Comparison of ENCODE assay signal across 15 cellular contexts in the genomic region with DNA sequence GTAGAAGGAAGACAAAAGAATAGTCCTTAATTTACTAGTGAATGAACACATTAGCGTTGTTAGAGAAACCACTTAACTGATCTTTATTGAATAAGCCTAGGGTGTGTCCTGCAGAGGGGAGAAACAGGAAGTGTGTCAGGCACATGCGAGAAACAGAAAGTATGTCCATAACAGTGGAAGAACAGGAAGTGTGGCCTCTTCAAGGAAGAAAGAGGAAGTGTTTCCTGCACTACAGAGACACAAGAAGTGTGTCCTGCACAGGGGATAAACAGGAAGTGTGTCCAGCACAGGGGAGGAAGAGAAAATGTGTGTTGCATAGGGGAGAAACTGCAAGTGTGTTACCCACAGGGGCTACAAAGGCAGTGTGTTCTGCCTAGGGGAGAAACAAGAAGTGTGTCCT.
DNase-seq lines count a peak whose midpoint lies in the region; ATAC-seq, FAIRE-seq and TF ChIP-seq lines count a peak whose summit lies in the region.
"Had no signal": no experiment of that assay in that cellular context is flagged by ENCODE, and none has a peak within 500 bp of the region (broad histone marks: within the 10 kb centered on the region; RNA-seq: fewer than 3 reads in every experiment).

No MANE protein-coding gene starts in this region.

- peak in 1 of 2 donors; percentile 28 for ATAC-seq in CD4-positive, CD25-positive, alpha-beta regulatory T cell (ENCODE audit: low read depth in 2 of 2)
- ATAC-seq in GM12878 (no peak), HG03521 (IDR thresholded peaks at IDR 0.05; ENCODE audit: unreplicated experiment) (no peak)
- ATAC-seq: body of pancreas had no signal

- no peak overlapping the region for H3K9ac ChIP-seq in GM12878 (ENCODE audit: control insufficient read depth, insufficient read depth, low read length)

- H3K4me1 Mint-ChIP-seq in CD4-positive, CD25-positive, alpha-beta regulatory T cell = peaks cover 0 to 13% (median 4%) of the 10 kb centered on the region in 4 donors

- TF ChIP-seq POLR2A in GM12878 (IDR thresholded peaks at IDR 0.05; ENCODE audit: low read depth, low read length) = no peak

- no peaks in the 10 kb centered on the region for H4K20me1 ChIP-seq in GM12878 (ENCODE audit: control insufficient read depth, insufficient read depth)

- H3K27ac Mint-ChIP-seq in CD4-positive, CD25-positive, alpha-beta regulatory T cell = peak overlapping the region; percentile 78 to 91 (median 89)

- H3K4me3 ChIP-seq in CD4-positive, CD25-positive, alpha-beta regulatory T cell (ENCODE audit: low read depth, low read length) = no peak overlapping the region
- no peak overlapping the region for H3K4me3 ChIP-seq in GM12878
- H3K4me3 ChIP-seq: body of pancreas, left ventricle myocardium inferior had no signal

- no peak for TF ChIP-seq EP300 in GM12878 (IDR thresholded peaks at IDR 0.05; ENCODE audit: borderline replicate concordance in 1 of 2, control insufficient read depth in 1 of 2, low read depth in 2 of 2, low read length in 2 of 2)

- no peaks in the 10 kb centered on the region for H3K4me1 ChIP-seq in CD4-positive, CD25-positive, alpha-beta regulatory T cell (ENCODE audit: control insufficient read depth, insufficient read depth, low read length, poor library complexity, severe bottlenecking)
- no peaks in the 10 kb centered on the region for H3K4me1 ChIP-seq in GM12878 (ENCODE audit: control insufficient read depth, insufficient read depth, low read length)
- H3K4me1 ChIP-seq: BE2C, body of pancreas, left ventricle myocardium inferior had no signal

- BruUV-seq in GM12878 (replicated peaks; lab: Mats Ljungman, UMichigan) = no TSS peak

- intact Hi-C loops in GM12878 (cut with micrococcal nuclease; ENCODE audit: unreplicated experiment) = no loop called here

- TF ChIP-seq CTCF in GM12878 (IDR thresholded peaks at IDR 0.05 in 2 of 3, conservative IDR thresholded peaks at IDR 0.05 in 1 of 3; ENCODE audit: control insufficient read depth in 2 of 3, extremely low read depth in 1 of 3, insufficient read depth in 1 of 3, low read depth in 3 of 3, low read length in 3 of 3) = no peak

- POLR2A ChIA-PET in GM12878 (lab: Charles Lee) = no interaction called here

- H3K4me2 ChIP-seq in GM12878 (ENCODE audit: control insufficient read depth, insufficient read depth) = no peak overlapping the region

- H3K27me3 Mint-ChIP-seq in CD4-positive, CD25-positive, alpha-beta regulatory T cell = no peaks in the 10 kb centered on the region

- no peaks in the 10 kb centered on the region for H3K36me3 ChIP-seq in CD4-positive, CD25-positive, alpha-beta regulatory T cell (ENCODE audit: control insufficient read depth, insufficient read depth, low read length)
- no peaks in the 10 kb centered on the region for H3K36me3 ChIP-seq in GM12878 (ENCODE audit: control insufficient read depth in 2 of 2, insufficient read depth in 2 of 2, low read length in 1 of 2)
- H3K36me3 ChIP-seq: BE2C, left ventricle myocardium inferior had no signal

- FAIRE-seq in GM12878 (lab: Jason Lieb, UNC) = no peak
- FAIRE-seq: G401.6, HTR-8/SVneo had no signal

- H2AFZ ChIP-seq in GM12878 (ENCODE audit: control insufficient read depth, low read depth, low read length) = no peak overlapping the region

- DNase-seq in CD4-positive, CD25-positive, alpha-beta regulatory T cell = peak in 1 of 3 donors; percentile 47
- DNase-seq in GDM1 (lab: John Stamatoyannopoulos, UW) (peak; percentile 50), NOMO-1 treated with DMSO at 0.1 percent for 48 hours (lab: John Stamatoyannopoulos, UW; ENCODE audit: unreplicated experiment) (peak; percentile 74), GM12878 (ENCODE audit: low read depth, low spot score) (no peak), RPMI8226 (no peak), globus pallidus (ENCODE audit: low spot score) (no peak)
- no peak for DNase-seq in effector CD8-positive, alpha-beta T cell (lab: John Stamatoyannopoulos, UW)
- DNase-seq: activated CD4-positive, alpha-beta T cell treated with anti-CD3 and anti-CD28 coated beads, Interleukin-2, amount 50 U/mL, for 4 hours; BE2C; body of pancreas; left ventricle myocardium inferior; NCI-H1105 treated with DMSO at 0.1 percent for 48 hours had no signal

- no peaks in the 10 kb centered on the region for H3K36me3 Mint-ChIP-seq in CD4-positive, CD25-positive, alpha-beta regulatory T cell

- TF ChIP-seq RAD21 in GM12878 (IDR thresholded peaks at IDR 0.05; ENCODE audit: insufficient read depth, low read depth, low read length) = no peak

- no peaks in the 10 kb centered on the region for H3K79me2 ChIP-seq in GM12878 (ENCODE audit: control insufficient read depth, insufficient read depth, low read length)

- no peaks in the 10 kb centered on the region for H3K27me3 ChIP-seq in CD4-positive, CD25-positive, alpha-beta regulatory T cell (ENCODE audit: control insufficient read depth, insufficient read depth, low read length)
- no peaks in the 10 kb centered on the region for H3K27me3 ChIP-seq in GM12878 (replicated peaks in 1 of 2; ENCODE audit: control insufficient read depth in 2 of 2, insufficient read depth in 2 of 2, low read length in 1 of 2)
- H3K27me3 ChIP-seq: BE2C, body of pancreas had no signal

- H3K9me3 Mint-ChIP-seq in CD4-positive, CD25-positive, alpha-beta regulatory T cell = peaks cover 0 to 42% (median 9%) of the 10 kb centered on the region in 7 donors

- peak overlapping the region in 2 of 4 donors; percentile 10 to 38 for H3K4me3 Mint-ChIP-seq in CD4-positive, CD25-positive, alpha-beta regulatory T cell

- in situ Hi-C loops in GM12878 (cut with MboI) = no loop called here

- CTCF ChIA-PET in GM12878 (lab: Yijun Ruan, JAX) = no interaction called here

- WGBS in GM12878 (ENCODE audit: insufficient coverage, insufficient replicate concordance, low lambda C conversion rate, missing lambda C conversion rate) = 0% methylated on average over 2 of the region's 2 CpGs

- no peaks in the 10 kb centered on the region for H3K9me3 ChIP-seq in CD4-positive, CD25-positive, alpha-beta regulatory T cell (ENCODE audit: control insufficient read depth in 2 of 2, low read length in 2 of 2)
- H3K9me3 ChIP-seq in GM12878 (replicated peaks; ENCODE audit: control insufficient read depth, insufficient read depth, low read length) = no peaks in the 10 kb centered on the region; the same call in 2 of the 3 replicates
- H3K9me3 ChIP-seq: BE2C, body of pancreas, left ventricle myocardium inferior had no signal

- SMC1A ChIA-PET in GM12878 (lab: Charles Lee; ENCODE audit: uncharacterized antibody, unreplicated experiment) = no interaction called here

- RAD21 ChIA-PET in GM12878 (lab: Charles Lee; ENCODE audit: unreplicated experiment) = no interaction called here

- no peak overlapping the region for H3K27ac ChIP-seq in CD4-positive, CD25-positive, alpha-beta regulatory T cell (ENCODE audit: insufficient read depth, low read length, poor library complexity, severe bottlenecking)
- no peak overlapping the region for H3K27ac ChIP-seq in GM12878 (ENCODE audit: control insufficient read depth, insufficient read depth)
- H3K27ac ChIP-seq: body of pancreas, left ventricle myocardium inferior had no signal

TF ChIP-seq in GM12878, 131 proteins besides CTCF, POLR2A, EP300 and RAD21:
- TF ChIP-seq CBX5 (IDR thresholded peaks at IDR 0.05; ENCODE audit: low read depth) (no peak), KAT2A (conservative IDR thresholded peaks at IDR 0.05; ENCODE audit: control insufficient read depth, low read depth, low read length) (no peak), SMARCA5 (IDR thresholded peaks at IDR 0.05) (no peak), ETV6 (conservative IDR thresholded peaks at IDR 0.05 in 1 of 2, IDR thresholded peaks at IDR 0.05 in 1 of 2; ENCODE audit: borderline replicate concordance in 1 of 2, low read depth in 1 of 2) (peak in 1 of 2 experiments; percentile 42; a peak in 1 of 4 replicates), SPI1 (IDR thresholded peaks at IDR 0.05; ENCODE audit: borderline replicate concordance, insufficient read depth, low read depth, low read length) (peak; percentile 47; the same call in 1 of the 2 replicates)
- TF ChIP-seq, protein P1, sequence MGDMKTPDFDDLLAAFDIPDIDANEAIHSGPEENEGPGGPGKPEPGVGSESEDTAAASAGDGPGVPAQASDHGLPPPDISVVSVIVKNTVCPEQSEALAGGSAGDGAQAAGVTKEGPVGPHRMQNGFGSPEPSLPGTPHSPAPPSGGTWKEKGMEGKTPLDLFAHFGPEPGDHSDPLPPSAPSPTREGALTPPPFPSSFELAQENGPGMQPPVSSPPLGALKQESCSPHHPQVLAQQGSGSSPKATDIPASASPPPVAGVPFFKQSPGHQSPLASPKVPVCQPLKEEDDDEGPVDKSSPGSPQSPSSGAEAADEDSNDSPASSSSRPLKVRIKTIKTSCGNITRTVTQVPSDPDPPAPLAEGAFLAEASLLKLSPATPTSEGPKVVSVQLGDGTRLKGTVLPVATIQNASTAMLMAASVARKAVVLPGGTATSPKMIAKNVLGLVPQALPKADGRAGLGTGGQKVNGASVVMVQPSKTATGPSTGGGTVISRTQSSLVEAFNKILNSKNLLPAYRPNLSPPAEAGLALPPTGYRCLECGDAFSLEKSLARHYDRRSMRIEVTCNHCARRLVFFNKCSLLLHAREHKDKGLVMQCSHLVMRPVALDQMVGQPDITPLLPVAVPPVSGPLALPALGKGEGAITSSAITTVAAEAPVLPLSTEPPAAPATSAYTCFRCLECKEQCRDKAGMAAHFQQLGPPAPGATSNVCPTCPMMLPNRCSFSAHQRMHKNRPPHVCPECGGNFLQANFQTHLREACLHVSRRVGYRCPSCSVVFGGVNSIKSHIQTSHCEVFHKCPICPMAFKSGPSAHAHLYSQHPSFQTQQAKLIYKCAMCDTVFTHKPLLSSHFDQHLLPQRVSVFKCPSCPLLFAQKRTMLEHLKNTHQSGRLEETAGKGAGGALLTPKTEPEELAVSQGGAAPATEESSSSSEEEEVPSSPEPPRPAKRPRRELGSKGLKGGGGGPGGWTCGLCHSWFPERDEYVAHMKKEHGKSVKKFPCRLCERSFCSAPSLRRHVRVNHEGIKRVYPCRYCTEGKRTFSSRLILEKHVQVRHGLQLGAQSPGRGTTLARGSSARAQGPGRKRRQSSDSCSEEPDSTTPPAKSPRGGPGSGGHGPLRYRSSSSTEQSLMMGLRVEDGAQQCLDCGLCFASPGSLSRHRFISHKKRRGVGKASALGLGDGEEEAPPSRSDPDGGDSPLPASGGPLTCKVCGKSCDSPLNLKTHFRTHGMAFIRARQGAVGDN (IDR thresholded peaks at IDR 0.05) = no peak
TF ChIP-seq in GM12878: peak in this region for 2.

Comparison
In these comparisons a context has a peak if more than half of its experiments do, and no peak if none do; other contexts are left out.
1. DNase-seq: peak in GDM1 (single experiment) and NOMO-1 treated with DMSO at 0.1 percent for 48 hours (single experiment); none in GM12878 (single experiment), RPMI8226 (single experiment), effector CD8-positive, alpha-beta T cell (single experiment) and globus pallidus (single experiment).